22 cellular contexts compared by ENCODE assay signal in genomic region chr15:79176151-79176550, GRCh38.
"Had no signal": no experiment of that assay in that cellular context is flagged by ENCODE, and none has a peak within 500 bp of the region (broad histone marks: within the 10 kb centered on the region; RNA-seq: fewer than 3 reads in every experiment).

No MANE protein-coding gene starts in this region.

- H3K4me1 Mint-ChIP-seq: memory B cell had no signal

- H3K36me3 Mint-ChIP-seq: memory B cell had no signal

- ATAC-seq: esophagus mucosa, gastrocnemius medialis, heart right ventricle, left cardiac atrium, left ventricle myocardium superior, lower lobe of right lung had no signal

- H3K4me1 ChIP-seq: colonic mucosa, esophagus squamous epithelium, gastrocnemius medialis, lower lobe of right lung had no signal

- DNase-seq: colonic mucosa; dermis blood vessel endothelial cell; dorsolateral prefrontal cortex; effector CD4-positive, alpha-beta T cell; effector memory CD4-positive, alpha-beta T cell; erythroblast; esophagus squamous epithelium; foreskin fibroblast; foreskin melanocyte; gastrocnemius medialis; glutamatergic neuron; head of caudate nucleus; heart right ventricle; hippocampal formation; left cardiac atrium; left ventricle myocardium superior; lower lobe of right lung; mesendoderm; midbrain had no signal

- H3K4me3 ChIP-seq: colonic mucosa, dorsolateral prefrontal cortex, esophagus squamous epithelium, gastrocnemius medialis, heart right ventricle, lower lobe of right lung had no signal

- H3K36me3 ChIP-seq: colonic mucosa, esophagus squamous epithelium, gastrocnemius medialis, heart right ventricle, lower lobe of right lung had no signal

- H3K27ac ChIP-seq: colonic mucosa, dorsolateral prefrontal cortex, epithelial cell of prostate, esophagus squamous epithelium, gastrocnemius medialis, heart right ventricle, lower lobe of right lung had no signal

- H3K9me3 Mint-ChIP-seq: memory B cell had no signal

- H3K27me3 ChIP-seq: colonic mucosa, dorsolateral prefrontal cortex, gastrocnemius medialis had no signal

- H3K4me3 Mint-ChIP-seq: memory B cell had no signal

- H3K27ac Mint-ChIP-seq: memory B cell had no signal

- H3K9me3 ChIP-seq: colonic mucosa, esophagus squamous epithelium, gastrocnemius medialis, lower lobe of right lung had no signal
